9 cellular contexts compared by ENCODE assay signal in genomic region chr6:134882426-134883038, GRCh38.
DNase-seq lines count a peak whose midpoint lies in the region; ATAC-seq and TF ChIP-seq lines count a peak whose summit lies in the region.
"Had no signal": no experiment of that assay in that cellular context is flagged by ENCODE, and none has a peak within 500 bp of the region (broad histone marks: within the 10 kb centered on the region; RNA-seq: fewer than 3 reads in every experiment).

No MANE protein-coding gene starts in this region.

- H3K4me2 ChIP-seq in OCI-LY1 (ENCODE audit: low read length), result no peak overlapping the region
- H3K4me2 ChIP-seq: BLaER1 had no signal

- H3K27me3 ChIP-seq in OCI-LY1 (ENCODE audit: insufficient read depth, low read length), result no peaks in the 10 kb centered on the region
- no peaks in the 10 kb centered on the region for H3K27me3 ChIP-seq in foreskin keratinocyte
- no peaks in the 10 kb centered on the region for H3K27me3 ChIP-seq in aorta (ENCODE audit: control insufficient read depth in 1 of 2, insufficient read depth in 2 of 2, low read length in 1 of 2)
- H3K27me3 ChIP-seq: BLaER1 had no signal

- no peaks in the 10 kb centered on the region for H3K9me2 ChIP-seq in OCI-LY1 (ENCODE audit: low read depth, low read length)

- 5 to 9% methylated on average over 10 of the region's 10 CpGs for WGBS in aorta, 2 donors

- no peaks in the 10 kb centered on the region for H4K20me1 ChIP-seq in OCI-LY1 (ENCODE audit: insufficient read depth, low read length)
- H4K20me1 ChIP-seq: BLaER1 had no signal

- DNase-seq in NCI-H187 (lab: John Stamatoyannopoulos, UW) (peak; percentile 16 to 39), NCI-H187 treated with DMSO at 0.1 percent for 48 hours (lab: John Stamatoyannopoulos, UW) (no peak), foreskin keratinocyte (peak; percentile 24 to 60), omental fat pad (ENCODE audit: low spot score) (peak; percentile 38), aorta (peak; percentile 77 to 84)
- DNase-seq in activated T-helper 1 cell treated with anti-CD3 and anti-CD28 coated beads, Interleukin-2, amount 50 U/mL, for 16 hours (ENCODE audit: low read depth in 1 of 2, low spot score in 1 of 2), result peak; percentile 8 to 35

- no peak overlapping the region for H2AFZ ChIP-seq in OCI-LY1 (ENCODE audit: low read length)

- intact Hi-C loops in aorta (cut with DNase I), result loop anchor here (1.0 to 10.0 kb wide), 4 partner anchors 248 to 726 kb away; no protein-coding TSS in a partner anchor

- TF ChIP-seq CTCF in OCI-LY1 (IDR thresholded peaks at IDR 0.05; ENCODE audit: low read length) (peak; percentile 73), foreskin keratinocyte (conservative IDR thresholded peaks at IDR 0.05) (peak; percentile 86), omental fat pad (IDR thresholded peaks at IDR 0.05) (peak in 2 of 3 donors; percentile 62 to 79)

- no peaks in the 10 kb centered on the region for H3F3A ChIP-seq in OCI-LY1 (ENCODE audit: insufficient read depth, low read length)

- H3K27ac ChIP-seq in OCI-LY1 (ENCODE audit: low read depth, low read length, poor library complexity, severe bottlenecking) (no peak overlapping the region), foreskin keratinocyte (no peak overlapping the region), aorta (ENCODE audit: low read depth in 1 of 2, low read length in 2 of 2) (no peak overlapping the region)
- H3K27ac ChIP-seq: BLaER1 had no signal

- no peaks in the 10 kb centered on the region for H3K79me2 ChIP-seq in OCI-LY1 (ENCODE audit: insufficient read depth, low read length)

- H3K4me1 ChIP-seq in OCI-LY1 (ENCODE audit: insufficient read depth, low read length, severe bottlenecking), result no peaks in the 10 kb centered on the region
- H3K4me1 ChIP-seq in foreskin keratinocyte, result no peaks in the 10 kb centered on the region
- H3K4me1 ChIP-seq in aorta (ENCODE audit: control insufficient read depth in 1 of 2, insufficient read depth in 2 of 2, low read length in 2 of 2), result no peaks in the 10 kb centered on the region
- H3K4me1 ChIP-seq: BLaER1 had no signal

- ATAC-seq in HG03439 (IDR thresholded peaks at IDR 0.05; ENCODE audit: unreplicated experiment) (peak; percentile 66), foreskin keratinocyte (peak; percentile 51), omental fat pad (ENCODE audit: low FRiP score) (peak; percentile 65), aorta (ENCODE audit: low FRiP score) (peak; percentile 88)

- no peak overlapping the region for H3K4me3 ChIP-seq in OCI-LY1 (ENCODE audit: low read depth, low read length, poor library complexity, severe bottlenecking)
- no peak overlapping the region for H3K4me3 ChIP-seq in aorta (ENCODE audit: low read length in 2 of 2)
- H3K4me3 ChIP-seq: BLaER1 had no signal

- no peaks in the 10 kb centered on the region for H3K36me3 ChIP-seq in OCI-LY1 (ENCODE audit: insufficient read depth, low read length)
- H3K36me3 ChIP-seq in aorta (ENCODE audit: control insufficient read depth in 1 of 2, insufficient read depth in 2 of 2, low read length in 1 of 2), result no peaks in the 10 kb centered on the region
- H3K36me3 ChIP-seq: BLaER1 had no signal

- H3K9me3 ChIP-seq in OCI-LY1 (ENCODE audit: low read length), result no peaks in the 10 kb centered on the region
- no peaks in the 10 kb centered on the region for H3K9me3 ChIP-seq in aorta (ENCODE audit: control insufficient read depth, low read length)
- H3K9me3 ChIP-seq: BLaER1 had no signal

- H3K9ac ChIP-seq in OCI-LY1 (ENCODE audit: low read length), result no peak overlapping the region
- H3K9ac ChIP-seq: BLaER1 had no signal
